7 cellular contexts compared by ENCODE assay signal in genomic region chr19:55301459-55302331, GRCh38. TPM values are rescaled to one million over a fixed set of nuclear protein-coding genes. Genes with fewer than 3 reads are reported as not detected.
DNase-seq lines count a peak whose midpoint lies in the region; ATAC-seq, FAIRE-seq and TF ChIP-seq lines count a peak whose summit lies in the region.

No MANE protein-coding gene starts in this region.

- H3K4me3 ChIP-seq in lower lobe of right lung = peak overlapping the region; percentile 43

- no peaks in the 10 kb centered on the region for H3K27me3 ChIP-seq in lower lobe of right lung (ENCODE audit: low read depth)

- intact Hi-C loops in lower lobe of right lung (cut with DNase I) = no loop called here

- no peaks in the 10 kb centered on the region for H3K36me3 ChIP-seq in lower lobe of right lung

- TF ChIP-seq POLR2A in GM12892 (IDR thresholded peaks at IDR 0.05; ENCODE audit: low read depth, low read length) = no peak

- peak; percentile 98 for TF ChIP-seq CTCF in lower lobe of right lung (IDR thresholded peaks at IDR 0.05)

- H3K27ac ChIP-seq in lower lobe of right lung = no peak overlapping the region

- no peaks in the 10 kb centered on the region for H3K9me3 ChIP-seq in lower lobe of right lung

- peak; percentile 94 for FAIRE-seq in GM12892 (lab: Jason Lieb, UNC)

- DNase-seq in GM12892 (ENCODE audit: insufficient read length) = peak; percentile 98
- peak; percentile 73 for DNase-seq in NCI-H460 (ENCODE audit: extremely low read depth, low read depth)
- peak; percentile 93 for DNase-seq in activated CD4-positive, alpha-beta T cell treated with anti-CD3 and anti-CD28 coated beads, Interleukin-2, amount 50 U/mL, for 1 hour
- DNase-seq in dedifferentiated amniotic fluid mesenchymal stem cell (ENCODE audit: extremely low spot score) = peak; percentile 58
- DNase-seq in lower lobe of right lung = peak; percentile 92
- peak; percentile 90 to 98 (median 91) for DNase-seq in stimulated activated CD4-positive, alpha-beta T cell treated with anti-CD3 and anti-CD28 coated beads, TNF-alpha, amount 100 ng/mL, for 4 hours (ENCODE audit: low read depth in 3 of 3)

- ATAC-seq in HG03108 (IDR thresholded peaks at IDR 0.05; ENCODE audit: unreplicated experiment) (peak; percentile 57), lower lobe of right lung (peak; percentile 94 to 95)

- H3K4me1 ChIP-seq in lower lobe of right lung = peaks cover 8% of the 10 kb centered on the region

RNA-seq across cellular contexts. Expression of gene BRSK1, which starts 17.9 kb away (rescaled TPM):
- 0.19 TPM for polyA plus RNA-seq in GM12892 (2012; ENCODE audit: missing spikeins)
- 3.8 and 5.7 TPM in 2 replicates for total RNA-seq in NCI-H460 (2014; rRNA removed; shearing (Covaris generic))
- polyA plus RNA-seq in NCI-H460 (2014; cell fraction: nucleus; rRNA removed) = 0.14 and 2.4 TPM in 2 replicates
- total RNA-seq in lower lobe of right lung = 1.0 TPM

RNA-seq across cellular contexts. Expression of gene HSPBP1, which starts 21.8 kb away (rescaled TPM):
- 7.7 TPM for polyA plus RNA-seq in GM12892 (2012; ENCODE audit: missing spikeins)
- total RNA-seq in NCI-H460 (2014; rRNA removed; shearing (Covaris generic)) = 33.4 and 37.1 TPM in 2 replicates
- polyA plus RNA-seq in NCI-H460 (2014; cell fraction: nucleus; rRNA removed) = 67.7 and 92.0 TPM in 2 replicates
- total RNA-seq in lower lobe of right lung = 23.9 TPM

RNA-seq across cellular contexts. Expression of gene TMEM150B, which starts 23.4 kb away (rescaled TPM):
- not detected for polyA plus RNA-seq in GM12892 (2012; ENCODE audit: missing spikeins)
- not detected in 2 replicates for total RNA-seq in NCI-H460 (2014; rRNA removed; shearing (Covaris generic))
- polyA plus RNA-seq in NCI-H460 (2014; cell fraction: nucleus; rRNA removed) = not detected in 2 replicates
- 45.5 TPM for total RNA-seq in lower lobe of right lung

RNA-seq across cellular contexts. Expression of gene KMT5C, which starts 38.0 kb away (rescaled TPM):
- polyA plus RNA-seq in GM12892 (2012; ENCODE audit: missing spikeins) = 7.3 TPM
- total RNA-seq in NCI-H460 (2014; rRNA removed; shearing (Covaris generic)) = 5.1 and 7.9 TPM in 2 replicates
- 81.3 and 111 TPM in 2 replicates for polyA plus RNA-seq in NCI-H460 (2014; cell fraction: nucleus; rRNA removed)
- 14.7 TPM for total RNA-seq in lower lobe of right lung

RNA-seq across cellular contexts. Expression of gene PPP6R1, which starts 42.9 kb away (rescaled TPM):
- 52.7 TPM for polyA plus RNA-seq in GM12892 (2012; ENCODE audit: missing spikeins)
- total RNA-seq in NCI-H460 (2014; rRNA removed; shearing (Covaris generic)) = 32.6 and 33.6 TPM in 2 replicates
- 41.5 and 48.8 TPM in 2 replicates for polyA plus RNA-seq in NCI-H460 (2014; cell fraction: nucleus; rRNA removed)
- 69.1 TPM for total RNA-seq in lower lobe of right lung

Comparison
In these comparisons a context has a peak if more than half of its experiments do, and no peak if none do; other contexts are left out.
1. RNA of gene TMEM150B, which starts 23.4 kb away (total RNA-seq): 45.5 TPM in lower lobe of right lung (single experiment); not detected in NCI-H460; every median in the first group is over 10 times any median in the second.
2. Peak in every context shown above with its lines, with median percentiles within 50 percentile points of each other: DNase-seq.